In the genomic region with DNA sequence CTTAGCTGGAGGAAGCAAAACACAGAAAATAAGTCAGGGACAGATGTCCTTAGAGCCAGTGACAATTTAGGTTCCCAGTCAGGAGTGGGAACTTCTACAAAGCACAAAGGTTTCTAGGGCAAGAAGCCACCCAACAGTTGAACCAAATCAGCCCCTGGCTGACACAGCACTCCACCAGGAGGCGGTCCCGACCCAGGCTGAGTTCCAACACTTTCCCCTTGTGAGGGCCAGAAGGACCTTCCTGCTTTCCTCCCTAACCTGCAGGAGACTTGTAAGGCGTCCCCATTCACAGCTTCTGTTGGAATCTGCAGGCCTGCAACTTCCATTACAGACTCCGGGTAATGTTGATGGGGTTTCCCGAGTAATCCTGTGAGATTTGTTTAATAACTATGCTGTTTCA, we compare ENCODE assay signal across 1 cellular context.
TF ChIP-seq lines count a peak whose summit lies in the region.

No MANE protein-coding gene starts in this region.

TF ChIP-seq in H1, 55 proteins besides CTCF, POLR2A, EP300 and RAD21:
- TF ChIP-seq JUN (IDR thresholded peaks at IDR 0.05; ENCODE audit: low read depth, low read length) (no peak), KDM5A (IDR thresholded peaks at IDR 0.05; ENCODE audit: low read length) (no peak)
- TF ChIP-seq, protein P1, sequence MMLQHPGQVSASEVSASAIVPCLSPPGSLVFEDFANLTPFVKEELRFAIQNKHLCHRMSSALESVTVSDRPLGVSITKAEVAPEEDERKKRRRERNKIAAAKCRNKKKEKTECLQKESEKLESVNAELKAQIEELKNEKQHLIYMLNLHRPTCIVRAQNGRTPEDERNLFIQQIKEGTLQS (IDR thresholded peaks at IDR 0.05; ENCODE audit: insufficient read depth, low read depth, low read length): no peak
